1 cellular context compared by ENCODE assay signal in the genomic region with DNA sequence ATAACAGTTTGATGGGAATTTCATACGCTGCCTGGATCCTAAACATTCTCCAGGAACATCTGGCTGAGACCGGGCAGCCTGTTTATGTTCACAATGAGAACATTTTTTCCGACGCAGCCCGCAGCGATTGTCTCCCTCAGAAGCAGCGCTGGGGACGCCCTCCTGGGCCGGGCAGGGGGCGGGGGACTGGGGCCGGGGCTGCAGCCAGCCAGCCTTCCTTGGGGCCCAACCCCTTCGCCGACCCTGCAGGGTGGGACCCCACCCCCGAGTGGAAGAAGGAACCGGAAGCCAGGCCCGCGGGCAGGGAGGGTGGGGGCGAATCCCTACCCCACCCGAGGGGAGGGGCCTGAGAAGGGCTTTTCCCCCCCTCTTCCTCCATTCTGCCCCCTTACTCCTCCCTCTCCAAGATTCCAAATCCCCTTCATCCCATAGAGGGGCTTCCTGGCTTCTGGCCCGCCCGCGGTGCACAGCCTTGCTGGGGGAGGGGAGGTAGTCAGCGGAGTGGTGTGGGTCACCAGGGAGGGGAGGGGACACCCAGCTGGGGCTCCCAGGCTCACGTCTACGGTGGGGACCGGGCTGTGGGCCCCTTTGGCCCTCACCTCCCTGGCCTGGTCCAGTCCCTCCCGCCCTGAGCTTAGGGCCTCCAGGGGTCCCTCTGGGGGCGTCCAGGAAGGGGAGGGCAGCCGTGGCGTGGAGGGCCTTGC.
TF ChIP-seq lines count a peak whose summit lies in the region.

No MANE protein-coding gene starts in this region.

TF ChIP-seq in IMR-90, 13 proteins besides CTCF, POLR2A, EP300 and RAD21 (continued from another document):
- no peak for TF ChIP-seq NFE2L2 (IDR thresholded peaks at IDR 0.05; ENCODE audit: low read depth, low read length)
- TF ChIP-seq FOS (IDR thresholded peaks at IDR 0.05; ENCODE audit: low read depth, low read length) = no peak
- TF ChIP-seq CEBPB (IDR thresholded peaks at IDR 0.05; ENCODE audit: low read depth, low read length) = no peak
- no peak for TF ChIP-seq RCOR1 (IDR thresholded peaks at IDR 0.05; ENCODE audit: insufficient replicate concordance, low read length)
- no peak for TF ChIP-seq CHD1 (IDR thresholded peaks at IDR 0.05; ENCODE audit: low read depth, low read length)
